In the genomic region with DNA sequence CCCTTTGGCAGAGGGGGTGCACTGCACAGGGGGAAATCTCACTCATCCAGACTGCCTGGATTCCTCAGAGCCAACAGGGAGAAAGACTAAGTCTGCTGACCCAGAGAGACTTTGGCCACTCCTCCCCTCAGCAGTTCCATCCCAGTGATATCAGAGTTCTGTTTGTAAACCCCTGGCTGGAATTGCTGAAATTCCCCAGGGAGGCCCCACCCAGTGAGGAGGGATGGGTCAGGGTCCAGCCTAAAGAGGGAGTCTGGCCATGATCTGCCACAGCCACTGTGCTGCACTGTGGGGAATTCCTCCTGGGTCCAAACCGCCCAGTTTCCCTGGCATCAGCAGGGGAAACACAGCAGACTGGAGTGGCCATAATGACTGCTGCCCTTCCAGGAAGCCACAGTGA, we compare ENCODE assay signal across 17 cellular contexts.
"Had no signal": no experiment of that assay in that cellular context is flagged by ENCODE, and none has a peak within 500 bp of the region (broad histone marks: within the 10 kb centered on the region; RNA-seq: fewer than 3 reads in every experiment).

No MANE protein-coding gene starts in this region.

- FAIRE-seq: frontal cortex, islet of Langerhans, pancreas had no signal

- ATAC-seq: effector memory CD8-positive, alpha-beta T cell; left ventricle myocardium superior; lower lobe of right lung; natural killer cell treated with Interleukin-12 subunit alpha and Interleukin-12 subunit beta and Interleukin-15 and Interleukin-18, amount 100 ng/mL, for 72 hours; pancreas; stimulated activated effector memory CD8-positive, alpha-beta T cell treated with anti-CD3 and anti-CD28 coated beads, Interleukin-12 subunit alpha, Interleukin-12 subunit beta, amount 100 ng/mL, for 72 hours had no signal

- DNase-seq: cerebellar nuclear complex; cortex of kidney; effector memory CD8-positive, alpha-beta T cell; left ventricle myocardium superior; lower lobe of right lung; pancreas; stimulated activated CD4-positive, alpha-beta T cell treated with anti-CD3 and anti-CD28 coated beads, Interleukin-12 subunit alpha, Interleukin-12 subunit beta, amount 100 ng/mL, for 4 hours; stimulated activated CD4-positive, alpha-beta T cell treated with anti-CD3 and anti-CD28 coated beads, Interleukin-1b, Interleukin-23, amount 100 ng/mL, for 48 hours; stimulated activated CD4-positive, alpha-beta T cell treated with anti-CD3 and anti-CD28 coated beads, Interleukin-4, amount 100 ng/mL, for 1 hour; stimulated activated naive CD4-positive, alpha-beta T cell treated with Interleukin-2 at 50 U/mL for 16 hours; stomach; thyroid gland; trophoblast cell had no signal
